In the genomic region with DNA sequence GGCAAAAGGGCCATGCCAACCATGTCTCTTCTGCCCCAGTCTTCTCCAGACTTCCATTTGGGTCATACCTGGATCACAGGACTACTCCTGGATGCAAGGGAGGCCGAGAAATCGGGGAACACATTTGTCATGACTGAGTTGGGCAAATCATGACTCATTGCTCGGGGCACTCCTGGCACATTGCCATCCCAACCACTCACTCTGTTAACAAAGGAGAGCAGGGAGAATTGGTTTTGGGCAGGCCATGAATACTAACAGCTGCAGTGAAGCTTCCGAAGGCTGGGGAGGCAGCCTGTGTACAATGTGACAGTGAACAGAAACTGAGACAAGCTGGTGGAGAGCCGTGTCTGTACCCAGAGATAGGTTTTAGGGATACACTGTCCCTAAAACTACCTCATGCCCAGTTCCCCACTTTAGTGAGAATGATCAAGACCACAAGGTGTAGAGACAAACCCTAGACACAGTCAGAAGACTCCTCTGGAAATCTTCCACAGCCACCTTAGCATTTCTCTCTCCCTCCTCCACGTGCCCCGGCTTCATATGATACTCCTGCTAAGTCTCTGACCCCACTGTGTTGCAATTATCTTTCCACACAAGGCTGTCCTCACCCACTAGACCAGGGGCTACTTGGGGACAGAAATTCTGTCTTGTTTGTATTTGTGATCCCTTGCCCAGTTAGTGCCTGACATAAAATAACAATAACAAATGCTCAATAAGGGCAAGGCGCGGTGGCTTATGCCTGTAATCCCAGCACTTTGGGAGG, we compare ENCODE assay signal across 9 cellular contexts. TPM values are rescaled to one million over a fixed set of nuclear protein-coding genes. Genes with fewer than 3 reads are reported as not detected.
DNase-seq lines count a peak whose midpoint lies in the region; ATAC-seq, FAIRE-seq and TF ChIP-seq lines count a peak whose summit lies in the region.
"Had no signal": no experiment of that assay in that cellular context is flagged by ENCODE, and none has a peak within 500 bp of the region (broad histone marks: within the 10 kb centered on the region; RNA-seq: fewer than 3 reads in every experiment).

No MANE protein-coding gene starts in this region.

- no peak overlapping the region for H3K4me2 ChIP-seq in astrocyte (ENCODE audit: low read length)

- no peaks in the 10 kb centered on the region for H3K9me3 Mint-ChIP-seq in astrocyte (ENCODE audit: unreplicated experiment)
- H3K9me3 Mint-ChIP-seq in mesothelial cell of epicardium: peaks cover 7% of the 10 kb centered on the region

- H3K4me1 Mint-ChIP-seq in astrocyte (ENCODE audit: low read depth, unreplicated experiment) (peaks cover 16% of the 10 kb centered on the region), mesothelial cell of epicardium (peaks cover 29% of the 10 kb centered on the region)

- H3K79me2 ChIP-seq in astrocyte (ENCODE audit: insufficient read depth, low read length): no peaks in the 10 kb centered on the region

- no peak overlapping the region for H3K27ac ChIP-seq in astrocyte (ENCODE audit: low read depth, low read length)

- no peak for ATAC-seq in HG03457 (IDR thresholded peaks at IDR 0.05; ENCODE audit: unreplicated experiment)
- ATAC-seq in GM18858 (IDR thresholded peaks at IDR 0.05; ENCODE audit: unreplicated experiment): no peak

- H3K4me1 ChIP-seq in astrocyte (ENCODE audit: insufficient read depth, low read length): peaks cover 16% of the 10 kb centered on the region

- no peaks in the 10 kb centered on the region for H3K36me3 ChIP-seq in astrocyte (ENCODE audit: insufficient read depth, low read length)

- H3K36me3 Mint-ChIP-seq in astrocyte (ENCODE audit: low read depth, unreplicated experiment) (no peaks in the 10 kb centered on the region), mesothelial cell of epicardium (no peaks in the 10 kb centered on the region)

- H3K27ac Mint-ChIP-seq in astrocyte (ENCODE audit: unreplicated experiment): no peak overlapping the region
- peak overlapping the region; percentile 68 for H3K27ac Mint-ChIP-seq in mesothelial cell of epicardium

- no peaks in the 10 kb centered on the region for H3K9me3 ChIP-seq in astrocyte (ENCODE audit: insufficient read depth, low read depth, low read length)

- no peak for FAIRE-seq in astrocyte (lab: Jason Lieb, UNC)

- H2AFZ ChIP-seq in astrocyte (ENCODE audit: low read depth, low read length): peak overlapping the region; percentile 21

- no peaks in the 10 kb centered on the region for H3K27me3 ChIP-seq in astrocyte (ENCODE audit: insufficient read depth, low read length)

- H3K27me3 Mint-ChIP-seq in astrocyte (ENCODE audit: low read depth, unreplicated experiment) (peaks cover 6% of the 10 kb centered on the region), mesothelial cell of epicardium (ENCODE audit: low read depth) (no peaks in the 10 kb centered on the region)

- DNase-seq in DMS53 (lab: John Stamatoyannopoulos, UW) (peak; percentile 80), NCI-H1105 (lab: John Stamatoyannopoulos, UW) (peak; percentile 53), astrocyte (ENCODE audit: low read depth) (peak; percentile 53), mesothelial cell of epicardium (ENCODE audit: low spot score in 2 of 2, unreplicated experiment in 2 of 2) (peak in 1 of 2 experiments; percentile 51), NCI-H526 (lab: John Stamatoyannopoulos, UW) (no peak)
- no peak for DNase-seq in activated CD4-positive, alpha-beta T cell treated with anti-CD3 and anti-CD28 coated beads, Interleukin-2, amount 50 U/mL, for 1 hour
- DNase-seq: activated CD4-positive, alpha-beta T cell treated with anti-CD3 and anti-CD28 coated beads, Interleukin-2, amount 50 U/mL, for 48 hours had no signal

- no peak overlapping the region for H3K4me3 ChIP-seq in astrocyte (ENCODE audit: insufficient read depth, low read depth, low read length)

- no peak overlapping the region for H3K4me3 Mint-ChIP-seq in astrocyte (ENCODE audit: unreplicated experiment)
- no peak overlapping the region for H3K4me3 Mint-ChIP-seq in mesothelial cell of epicardium

- no peaks in the 10 kb centered on the region for H4K20me1 ChIP-seq in astrocyte (ENCODE audit: insufficient read depth, low read length)

- no peak for TF ChIP-seq CTCF in astrocyte (IDR thresholded peaks at IDR 0.05; ENCODE audit: insufficient read depth, low read depth, low read length)
- no peak for TF ChIP-seq CTCF in mesothelial cell of epicardium (IDR thresholded peaks at IDR 0.05; ENCODE audit: unreplicated experiment)

- H3K9ac ChIP-seq in astrocyte (ENCODE audit: low read length): no peak overlapping the region

RNA-seq across cellular contexts. Expression of a gene that starts 10.5 kb away (rescaled TPM):
- 3.2 and 5.2 TPM in 2 replicates for total RNA-seq in astrocyte
- 29.0 to 38.2 TPM (median 35.5 TPM) in 3 replicates for total RNA-seq in mesothelial cell of epicardium

RNA-seq across cellular contexts. Expression of a gene that starts 41.7 kb away (rescaled TPM):
- total RNA-seq in astrocyte (31.0 and 31.8 TPM in 2 replicates), mesothelial cell of epicardium (90.3 to 98.9 TPM (median 97.0 TPM) in 3 replicates)

Comparison
In these comparisons a context has a peak if more than half of its experiments do, and no peak if none do; other contexts are left out.
1. DNase-seq: peak in DMS53 (single experiment), NCI-H1105 (single experiment) and astrocyte (single experiment); none in activated CD4-positive, alpha-beta T cell treated with anti-CD3 and anti-CD28 coated beads, Interleukin-2, amount 50 U/mL, for 1 hour (single experiment) and NCI-H526 (0 of 2).